12 cellular contexts compared by ENCODE assay signal in the genomic region with DNA sequence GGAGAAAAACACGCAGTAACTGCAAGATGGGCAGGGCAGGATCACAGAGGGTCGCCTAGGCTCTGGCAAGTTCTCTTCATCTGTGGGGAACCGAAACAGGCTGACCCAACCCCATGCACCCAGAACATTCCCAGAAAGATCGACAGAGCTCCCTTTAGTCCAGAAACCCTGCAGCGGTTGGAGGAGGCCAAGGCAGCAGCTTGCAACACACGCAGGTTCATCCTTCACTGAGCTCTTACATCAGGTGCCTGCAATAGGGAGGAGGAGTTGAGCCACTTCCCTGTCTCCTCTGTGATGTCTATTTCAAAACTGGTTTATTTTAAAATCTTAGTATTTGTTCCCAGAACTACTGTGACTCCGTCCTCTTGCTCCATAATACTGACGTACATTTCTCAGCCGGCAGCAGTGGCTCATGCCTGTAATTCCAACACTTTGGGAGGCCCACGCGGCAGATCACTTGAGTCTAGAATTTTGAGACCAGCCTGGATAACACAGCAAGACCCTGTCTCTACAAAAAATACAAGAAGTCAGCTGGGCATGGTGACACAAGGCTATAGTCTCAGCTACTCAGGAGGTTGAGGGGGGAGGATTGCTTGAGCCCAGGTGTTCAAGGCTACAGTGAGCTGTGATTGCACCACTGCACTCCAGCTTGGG. TPM values are rescaled to one million over a fixed set of nuclear protein-coding genes. Genes with fewer than 3 reads are reported as not detected.
DNase-seq lines count a peak whose midpoint lies in the region; ATAC-seq, FAIRE-seq and TF ChIP-seq lines count a peak whose summit lies in the region.
"Had no signal": no experiment of that assay in that cellular context is flagged by ENCODE, and none has a peak within 500 bp of the region (broad histone marks: within the 10 kb centered on the region; RNA-seq: fewer than 3 reads in every experiment).

No MANE protein-coding gene starts in this region.

- no peaks in the 10 kb centered on the region for H3K4me1 ChIP-seq in right cardiac atrium (ENCODE audit: control insufficient read depth, insufficient read depth, low read length)
- peaks cover 0 to 5% of the 10 kb centered on the region in 2 donors for H3K4me1 ChIP-seq in gastrocnemius medialis
- no peaks in the 10 kb centered on the region for H3K4me1 ChIP-seq in small intestine (ENCODE audit: control insufficient read depth in 2 of 2, insufficient read depth in 1 of 2, low read depth in 1 of 2, low read length in 1 of 2)

- ATAC-seq in CD4-positive, alpha-beta T cell (ENCODE audit: poor library complexity): no peak
- ATAC-seq in T-helper 17 cell (no peak), right cardiac atrium (peak; percentile 19 to 28), gastrocnemius medialis (peak; percentile 33 to 39), GM19035 (IDR thresholded peaks at IDR 0.05; ENCODE audit: unreplicated experiment) (no peak)
- ATAC-seq: activated CD8-positive, alpha-beta T cell treated with anti-CD3 and anti-CD28 coated beads for 36 hours had no signal

- in situ Hi-C loops in gastrocnemius medialis (cut with MboI; ENCODE audit: low sequenced_read_pairs in 4 of 4): loop anchor here in 1 of 4 donors (25.0 kb wide), 1 partner anchor 183 kb away; no protein-coding TSS in a partner anchor

- WGBS in right cardiac atrium: 62% methylated on average over 11 of the region's 11 CpGs
- WGBS in small intestine, 3 donors: 73 to 88% (median 83%) methylated on average over 11 of the region's 11 CpGs

- POLR2A ChIA-PET in CD4-positive, alpha-beta T cell (lab: Charles Lee): no interaction called here

- H3K27me3 Mint-ChIP-seq in CD4-positive, alpha-beta T cell: no peaks in the 10 kb centered on the region
- H3K27me3 Mint-ChIP-seq in T-helper 17 cell: no peaks in the 10 kb centered on the region

- no peak overlapping the region for H3K27ac ChIP-seq in CD4-positive, alpha-beta T cell (ENCODE audit: low read depth, low read length)
- H3K27ac ChIP-seq in right cardiac atrium (ENCODE audit: low read length) (peak overlapping the region; percentile 76), gastrocnemius medialis (peak overlapping the region; percentile 62 to 87 (median 77)), small intestine (ENCODE audit: low read depth in 1 of 2, low read length in 1 of 2) (peak overlapping the region in 1 of 2 donors; percentile 87)
- H3K27ac ChIP-seq: KMS-11, PC-9 had no signal

- peaks cover 4% of the 10 kb centered on the region for H3K9me3 ChIP-seq in CD4-positive, alpha-beta T cell (ENCODE audit: control insufficient read depth, low read length)
- H3K9me3 ChIP-seq in T-helper 17 cell (ENCODE audit: control insufficient read depth, low read length, poor library complexity, severe bottlenecking): no peaks in the 10 kb centered on the region
- no peaks in the 10 kb centered on the region for H3K9me3 ChIP-seq in right cardiac atrium (ENCODE audit: control insufficient read depth, low read length)
- H3K9me3 ChIP-seq in gastrocnemius medialis: no peaks in the 10 kb centered on the region
- peaks cover 2% of the 10 kb centered on the region for H3K9me3 ChIP-seq in small intestine (ENCODE audit: control insufficient read depth, low read depth)

- H3K36me3 Mint-ChIP-seq in CD4-positive, alpha-beta T cell (ENCODE audit: low read depth): no peaks in the 10 kb centered on the region
- no peaks in the 10 kb centered on the region for H3K36me3 Mint-ChIP-seq in T-helper 17 cell (ENCODE audit: low read depth)

- H3K36me3 ChIP-seq in gastrocnemius medialis: no peaks in the 10 kb centered on the region
- no peaks in the 10 kb centered on the region for H3K36me3 ChIP-seq in small intestine (ENCODE audit: control insufficient read depth in 2 of 2, insufficient read depth in 2 of 2, low read length in 2 of 2)

- H3K27ac Mint-ChIP-seq in CD4-positive, alpha-beta T cell: peak overlapping the region; percentile 59
- H3K27ac Mint-ChIP-seq in T-helper 17 cell: peak overlapping the region; percentile 91
- H3K27ac Mint-ChIP-seq: activated CD8-positive, alpha-beta T cell treated with anti-CD3 and anti-CD28 coated beads for 36 hours had no signal

- H3K4me3 Mint-ChIP-seq in CD4-positive, alpha-beta T cell: no peak overlapping the region
- H3K4me3 Mint-ChIP-seq in T-helper 17 cell: no peak overlapping the region
- H3K4me3 Mint-ChIP-seq: activated CD8-positive, alpha-beta T cell treated with anti-CD3 and anti-CD28 coated beads for 36 hours had no signal

- no peak for DNase-seq in CD4-positive, alpha-beta T cell
- DNase-seq in T-helper 17 cell (no peak), right cardiac atrium (peak; percentile 56 to 77 (median 72)), gastrocnemius medialis (peak in 1 of 2 donors; percentile 62), HT-29 (ENCODE audit: low spot score) (no peak), small intestine (no peak), RCC 7860 (ENCODE audit: low spot score) (no peak)
- DNase-seq: activated CD8-positive, alpha-beta T cell treated with anti-CD3 and anti-CD28 coated beads for 36 hours; central memory CD4-positive, alpha-beta T cell; PC-9 had no signal

- peak in 1 of 2 donors; percentile 23 for TF ChIP-seq POLR2A in gastrocnemius medialis (IDR thresholded peaks at IDR 0.05)

- peaks cover 38% of the 10 kb centered on the region for H3K4me1 Mint-ChIP-seq in CD4-positive, alpha-beta T cell (ENCODE audit: low read depth)
- H3K4me1 Mint-ChIP-seq in T-helper 17 cell: peaks cover 19% of the 10 kb centered on the region

- H3K4me3 ChIP-seq in right cardiac atrium (ENCODE audit: low read length) (no peak overlapping the region), gastrocnemius medialis (no peak overlapping the region), small intestine (ENCODE audit: low read depth in 1 of 2, low read length in 2 of 2) (no peak overlapping the region)
- H3K4me3 ChIP-seq: PC-9 had no signal

- intact Hi-C loops in CD4-positive, alpha-beta T cell (cut with DNase I, micrococcal nuclease): loop anchor here in 1 of 2 experiments (2.0 kb wide), 1 partner anchor 24 kb away; no protein-coding TSS in a partner anchor
- intact Hi-C loops in right cardiac atrium (cut with DNase I) (no loop called here), gastrocnemius medialis (cut with DNase I; ENCODE audit: low total_unique reads) (no loop called here)

- no peaks in the 10 kb centered on the region for H3K9me3 Mint-ChIP-seq in CD4-positive, alpha-beta T cell
- H3K9me3 Mint-ChIP-seq: activated CD8-positive, alpha-beta T cell treated with anti-CD3 and anti-CD28 coated beads for 36 hours had no signal

- FAIRE-seq in small intestine (lab: Jason Lieb, UNC) (no peak), RCC 7860 (lab: Jason Lieb, UNC) (no peak)

- TF ChIP-seq CTCF in CD4-positive, alpha-beta T cell (IDR thresholded peaks at IDR 0.05): no peak
- TF ChIP-seq CTCF in gastrocnemius medialis (IDR thresholded peaks at IDR 0.05 in 4 of 5, conservative IDR thresholded peaks at IDR 0.05 in 1 of 5): no peak

- CTCF ChIA-PET in CD4-positive, alpha-beta T cell (lab: Charles Lee): interaction anchor here (1.2 to 1.9 kb wide), 2 partner anchors 13 to 26 kb away, joined by 3 to 8 read pairs; no protein-coding TSS in a partner anchor

- no peaks in the 10 kb centered on the region for H3K27me3 ChIP-seq in CD4-positive, alpha-beta T cell (ENCODE audit: control insufficient read depth, insufficient read depth, low read length)
- no peaks in the 10 kb centered on the region for H3K27me3 ChIP-seq in right cardiac atrium (ENCODE audit: control insufficient read depth, insufficient read depth)
- H3K27me3 ChIP-seq in gastrocnemius medialis: no peaks in the 10 kb centered on the region
- H3K27me3 ChIP-seq in small intestine (ENCODE audit: control insufficient read depth in 2 of 2, insufficient read depth in 2 of 2, low read length in 2 of 2): no peaks in the 10 kb centered on the region

RNA-seq across cellular contexts. Expression of gene SLC11A1, which starts 11.5 kb away (rescaled TPM):
- total RNA-seq in CD4-positive, alpha-beta T cell: 1 to 10 TPM; 4.9 to 6.3 TPM
- total RNA-seq in T-helper 17 cell: 10 to 100 TPM in 1 of 2 donors, 1 to 10 TPM in 1; 2.7 to 23.9 TPM
- total RNA-seq in right cardiac atrium: 10 to 100 TPM in 2 of 4 donors, 1 to 10 TPM in 2; 6.4 to 19.5 (median 12.5) TPM
- polyA plus RNA-seq in right cardiac atrium: 13.8 TPM
- 1 to 10 TPM; 1.1 to 6.3 (median 4.5) TPM for total RNA-seq in gastrocnemius medialis
- 0.33 and 0.86 TPM in 2 replicates for total RNA-seq in HT-29 (2014; rRNA removed; shearing (Covaris generic))
- 1 to 10 TPM in 2 of 3 donors, under 1 TPM in 1; 0.54 to 8.4 (median 3.1) TPM for polyA plus RNA-seq in small intestine

RNA-seq across cellular contexts. Expression of gene CATIP, which starts 13.9 kb away (rescaled TPM):
- total RNA-seq in CD4-positive, alpha-beta T cell: not detected
- total RNA-seq in T-helper 17 cell (not detected), right cardiac atrium (not detected), gastrocnemius medialis (not detected)
- polyA plus RNA-seq in right cardiac atrium (0.16 TPM), small intestine (under 1 TPM in 1 of 3 donors, not detected in 2; 0.09 TPM)
- 1.6 TPM in 1 of 2 replicates, not detected in the other for total RNA-seq in HT-29 (2014; rRNA removed; shearing (Covaris generic))
- total RNA-seq: activated CD8-positive, alpha-beta T cell treated with anti-CD3 and anti-CD28 coated beads for 36 hours had no signal

RNA-seq across cellular contexts. Expression of gene CTDSP1, which starts 29.1 kb away (rescaled TPM):
- 10 to 100 TPM; 70.5 to 76.8 TPM for total RNA-seq in CD4-positive, alpha-beta T cell
- 100 to 1,000 TPM; 109 to 132 TPM for total RNA-seq in T-helper 17 cell
- 100 to 1,000 TPM in 3 of 4 donors, 10 to 100 TPM in 1; 99.9 to 118 (median 116) TPM for total RNA-seq in right cardiac atrium
- 85.9 TPM for polyA plus RNA-seq in right cardiac atrium
- total RNA-seq in gastrocnemius medialis: 10 to 100 TPM; 46.7 to 77.4 (median 53.6) TPM
- 132 and 151 TPM in 2 replicates for total RNA-seq in HT-29 (2014; rRNA removed; shearing (Covaris generic))
- 100 to 1,000 TPM in 2 of 3 donors, 10 to 100 TPM in 1; 94.3 to 144 (median 111) TPM for polyA plus RNA-seq in small intestine

RNA-seq across cellular contexts. Expression of gene VIL1, which starts 48.4 kb away (rescaled TPM):
- total RNA-seq in CD4-positive, alpha-beta T cell: under 1 TPM; 0.20 to 0.33 TPM
- total RNA-seq in T-helper 17 cell (1 to 10 TPM in 1 of 2 donors, under 1 TPM in 1; 0.32 to 6.2 TPM), right cardiac atrium (not detected), gastrocnemius medialis (1 to 10 TPM in 1 of 4 donors, under 1 TPM in 1, not detected in 2; 0.03 to 1.8 TPM)
- polyA plus RNA-seq in right cardiac atrium (0.11 TPM), small intestine (100 to 1,000 TPM; 247 to 345 (median 280) TPM)
- 230 and 247 TPM in 2 replicates for total RNA-seq in HT-29 (2014; rRNA removed; shearing (Covaris generic))
- total RNA-seq: activated CD8-positive, alpha-beta T cell treated with anti-CD3 and anti-CD28 coated beads for 36 hours; PC-9 had no signal

Comparison
In these comparisons a context has a peak if more than half of its experiments do, and no peak if none do; other contexts are left out.
1. ATAC-seq: peak in right cardiac atrium (2 of 2) and gastrocnemius medialis (2 of 2); none in CD4-positive, alpha-beta T cell (single experiment), T-helper 17 cell (single experiment) and GM19035 (single experiment).
2. DNase-seq: peak in right cardiac atrium (3 of 3); none in CD4-positive, alpha-beta T cell (0 of 10), T-helper 17 cell (0 of 3), HT-29 (single experiment), small intestine (single experiment) and RCC 7860 (single experiment).